Comparison of ENCODE assay signal across 24 cellular contexts in genomic region chr7:155231241-155231800, GRCh38.
"Had no signal": no experiment of that assay in that cellular context is flagged by ENCODE, and none has a peak within 500 bp of the region (broad histone marks: within the 10 kb centered on the region; RNA-seq: fewer than 3 reads in every experiment).

No MANE protein-coding gene starts in this region.

- H3K36me3 ChIP-seq: brain microvascular endothelial cell, esophagus muscularis mucosa, gastrocnemius medialis, ovary, right atrium auricular region, tibial artery had no signal

- DNase-seq: activated CD4-positive, alpha-beta T cell treated with anti-CD3 and anti-CD28 coated beads for 4 hours; activated CD4-positive, CD25-positive, alpha-beta regulatory T cell; activated CD8-positive, alpha-beta T cell treated with anti-CD3 and anti-CD28 coated beads for 36 hours; activated gamma-delta T cell treated with Interleukin-2 at 50 U/mL for 16 hours; activated T-cell treated with anti-CD3 and anti-CD28 coated beads, Interleukin-2, amount 50 U/mL, for 1 hour; brain microvascular endothelial cell; central memory CD4-positive, alpha-beta T cell; dermis blood vessel endothelial cell; effector CD8-positive, alpha-beta T cell; gastrocnemius medialis; head of caudate nucleus; left colon; naive thymus-derived CD4-positive, alpha-beta T cell; ovary; psoas muscle; stimulated activated CD4-positive, alpha-beta T cell treated with anti-CD3 and anti-CD28 coated beads, Interleukin-1b, Interleukin-23, amount 100 ng/mL, for 48 hours; stimulated activated naive CD8-positive, alpha-beta T cell treated with anti-CD3 and anti-CD28 coated beads, Interleukin-15, amount 100 ng/mL, for 72 hours; tibial artery had no signal

- ATAC-seq: activated CD8-positive, alpha-beta T cell treated with anti-CD3 and anti-CD28 coated beads for 36 hours; activated naive CD4-positive, alpha-beta T cell treated with anti-CD3 and anti-CD28 coated beads, Interleukin-2, amount 50 U/mL, for 72 hours; gastrocnemius medialis; left colon; naive thymus-derived CD4-positive, alpha-beta T cell; stimulated activated effector memory CD8-positive, alpha-beta T cell treated with anti-CD3 and anti-CD28 coated beads, Interleukin-12 subunit alpha, Interleukin-12 subunit beta, amount 100 ng/mL, for 72 hours; stimulated activated naive CD8-positive, alpha-beta T cell treated with anti-CD3 and anti-CD28 coated beads, Interleukin-15, amount 100 ng/mL, for 72 hours had no signal

- H3K27ac ChIP-seq: esophagus muscularis mucosa, gastrocnemius medialis, ovary, right atrium auricular region, tibial artery had no signal

- H3K27ac Mint-ChIP-seq: activated CD8-positive, alpha-beta T cell treated with anti-CD3 and anti-CD28 coated beads for 36 hours; activated naive CD4-positive, alpha-beta T cell treated with anti-CD3 and anti-CD28 coated beads, Interleukin-2, amount 50 U/mL, for 72 hours; stimulated activated effector memory CD8-positive, alpha-beta T cell treated with anti-CD3 and anti-CD28 coated beads, Interleukin-12 subunit alpha, Interleukin-12 subunit beta, amount 100 ng/mL, for 72 hours; T-helper 1 cell treated with Interleukin-12 subunit alpha and Interleukin-12 subunit beta and Interleukin-4 antibody, amounts not matched to agents 30 μg/mL and 1 μg/mL, for 36 hours had no signal

- H3K4me3 ChIP-seq: esophagus muscularis mucosa, gastrocnemius medialis, ovary, psoas muscle, right atrium auricular region, tibial artery had no signal

- H3K27me3 Mint-ChIP-seq: activated CD8-positive, alpha-beta T cell treated with anti-CD3 and anti-CD28 coated beads for 36 hours had no signal

- H3K9me3 Mint-ChIP-seq: activated CD8-positive, alpha-beta T cell treated with anti-CD3 and anti-CD28 coated beads for 36 hours; activated naive CD4-positive, alpha-beta T cell treated with anti-CD3 and anti-CD28 coated beads, Interleukin-2, amount 50 U/mL, for 72 hours; naive thymus-derived CD4-positive, alpha-beta T cell; neural crest cell; stimulated activated effector memory CD8-positive, alpha-beta T cell treated with anti-CD3 and anti-CD28 coated beads, Interleukin-12 subunit alpha, Interleukin-12 subunit beta, amount 100 ng/mL, for 72 hours; stimulated activated naive CD8-positive, alpha-beta T cell treated with anti-CD3 and anti-CD28 coated beads, Interleukin-15, amount 100 ng/mL, for 72 hours; T-helper 1 cell treated with Interleukin-12 subunit alpha and Interleukin-12 subunit beta and Interleukin-4 antibody, amounts not matched to agents 30 μg/mL and 1 μg/mL, for 36 hours had no signal

- H3K9me3 ChIP-seq: esophagus muscularis mucosa, gastrocnemius medialis, ovary, psoas muscle, right atrium auricular region, tibial artery had no signal

- H3K4me1 Mint-ChIP-seq: stimulated activated naive CD8-positive, alpha-beta T cell treated with anti-CD3 and anti-CD28 coated beads, Interleukin-15, amount 100 ng/mL, for 72 hours had no signal

- H3K36me3 Mint-ChIP-seq: activated naive CD4-positive, alpha-beta T cell treated with anti-CD3 and anti-CD28 coated beads, Interleukin-2, amount 50 U/mL, for 72 hours; naive thymus-derived CD4-positive, alpha-beta T cell; stimulated activated effector memory CD8-positive, alpha-beta T cell treated with anti-CD3 and anti-CD28 coated beads, Interleukin-12 subunit alpha, Interleukin-12 subunit beta, amount 100 ng/mL, for 72 hours had no signal

- H3K4me1 ChIP-seq: gastrocnemius medialis, right atrium auricular region, tibial artery had no signal

- H3K27me3 ChIP-seq: brain microvascular endothelial cell, gastrocnemius medialis, ovary, right atrium auricular region had no signal

- H3K4me3 Mint-ChIP-seq: activated CD8-positive, alpha-beta T cell treated with anti-CD3 and anti-CD28 coated beads for 36 hours; naive thymus-derived CD4-positive, alpha-beta T cell; neural crest cell; stimulated activated effector memory CD8-positive, alpha-beta T cell treated with anti-CD3 and anti-CD28 coated beads, Interleukin-12 subunit alpha, Interleukin-12 subunit beta, amount 100 ng/mL, for 72 hours; stimulated activated naive CD8-positive, alpha-beta T cell treated with anti-CD3 and anti-CD28 coated beads, Interleukin-15, amount 100 ng/mL, for 72 hours; T-helper 1 cell treated with Interleukin-12 subunit alpha and Interleukin-12 subunit beta and Interleukin-4 antibody, amounts not matched to agents 30 μg/mL and 1 μg/mL, for 36 hours had no signal
